In the genomic region with DNA sequence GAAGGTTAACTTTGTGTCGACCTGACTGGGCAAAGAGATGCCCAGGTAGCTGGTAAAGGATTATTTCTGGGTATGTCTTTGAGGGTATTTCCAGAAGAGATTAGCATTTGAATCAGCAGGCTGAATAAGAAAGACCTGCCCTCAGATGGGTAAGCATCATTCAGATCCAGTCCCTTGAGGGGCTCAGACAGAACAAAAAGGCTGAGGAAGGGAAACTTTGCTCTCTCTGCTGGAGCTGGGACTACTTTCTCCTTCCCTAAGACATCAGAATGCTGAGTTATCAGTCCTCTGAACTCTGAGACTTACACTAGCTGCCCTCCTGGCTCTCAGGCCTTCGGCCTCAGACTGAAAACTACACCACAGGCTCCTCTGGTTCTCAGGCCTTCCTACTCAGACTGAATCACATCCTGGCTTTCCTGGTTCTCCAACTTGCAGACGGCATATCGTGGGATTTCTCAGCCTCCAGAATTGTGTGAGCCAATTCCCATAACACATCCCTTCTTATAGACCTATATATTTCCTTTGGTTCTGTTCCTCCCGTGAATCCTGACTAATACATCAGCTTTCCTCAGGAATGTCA, we compare ENCODE assay signal across 15 cellular contexts.
DNase-seq lines count a peak whose midpoint lies in the region; ATAC-seq and TF ChIP-seq lines count a peak whose summit lies in the region.
"Had no signal": no experiment of that assay in that cellular context is flagged by ENCODE, and none has a peak within 500 bp of the region (broad histone marks: within the 10 kb centered on the region; RNA-seq: fewer than 3 reads in every experiment).

No MANE protein-coding gene starts in this region.

- ATAC-seq in GM19328 (IDR thresholded peaks at IDR 0.05; ENCODE audit: unreplicated experiment) = no peak
- no peak for ATAC-seq in sciatic nerve
- ATAC-seq: stimulated activated naive CD8-positive, alpha-beta T cell treated with anti-CD3 and anti-CD28 coated beads, Interleukin-15, amount 100 ng/mL, for 72 hours had no signal

- H4K8ac ChIP-seq in neuronal stem cell (ENCODE audit: low read depth, low read length) = no peak overlapping the region

- no peak overlapping the region for H2BK12ac ChIP-seq in neuronal stem cell (ENCODE audit: low read length)

- H3K36me3 ChIP-seq in SK-N-SH (replicated peaks in 1 of 2; ENCODE audit: control insufficient read depth in 1 of 2, insufficient read depth in 2 of 2, low read length in 1 of 2) (no peaks in the 10 kb centered on the region), esophagus muscularis mucosa (no peaks in the 10 kb centered on the region), neuronal stem cell (replicated peaks in 1 of 2; ENCODE audit: control insufficient read depth in 2 of 2, insufficient read depth in 2 of 2, low read length in 2 of 2) (no peaks in the 10 kb centered on the region), A673 (ENCODE audit: insufficient read depth, low read length, poor library complexity, severe bottlenecking) (no peaks in the 10 kb centered on the region)
- H3K36me3 ChIP-seq: BLaER1 treated with 17β-estradiol and CSF1 and Interleukin-3, amounts not matched to agents 10 nM and 100 nM; vagina had no signal

- H3K4me2 ChIP-seq in SK-N-SH = no peak overlapping the region
- H3K4me2 ChIP-seq in neuronal stem cell (ENCODE audit: insufficient read depth, low read length, poor library complexity, severe bottlenecking) = no peak overlapping the region
- H3K4me2 ChIP-seq: BLaER1 treated with 17β-estradiol and CSF1 and Interleukin-3, amounts not matched to agents 10 nM and 100 nM had no signal

- no peak overlapping the region for H2BK120ac ChIP-seq in neuronal stem cell (ENCODE audit: low read depth, low read length)

- H3F3A ChIP-seq in SK-N-SH (replicated peaks; ENCODE audit: insufficient read depth) = peaks cover 8% of the 10 kb centered on the region

- no peak overlapping the region for H2BK15ac ChIP-seq in neuronal stem cell (ENCODE audit: low read length)

- no peak overlapping the region for H3K4ac ChIP-seq in neuronal stem cell (ENCODE audit: low read length)

- TF ChIP-seq CTCF in SK-N-SH (IDR thresholded peaks at IDR 0.05) (no peak), esophagus muscularis mucosa (IDR thresholded peaks at IDR 0.05) (no peak), A673 (conservative IDR thresholded peaks at IDR 0.05; ENCODE audit: low read depth, low read length) (no peak)

- H2AK5ac ChIP-seq in neuronal stem cell (ENCODE audit: low read depth, low read length) = no peak overlapping the region

- TF ChIP-seq EP300 in SK-N-SH (IDR thresholded peaks at IDR 0.05; ENCODE audit: borderline replicate concordance in 1 of 2, low read depth in 1 of 2, low read length in 1 of 2) (no peak), esophagus muscularis mucosa (IDR thresholded peaks at IDR 0.05) (no peak)

- H3K79me2 ChIP-seq in SK-N-SH (ENCODE audit: insufficient read depth) = no peaks in the 10 kb centered on the region

- H3K9ac ChIP-seq in SK-N-SH (peak overlapping the region; percentile 1; the same call in 1 of the 2 replicates), neuronal stem cell (ENCODE audit: low read depth, low read length, poor library complexity) (no peak overlapping the region)
- H3K9ac ChIP-seq: BLaER1 treated with 17β-estradiol and CSF1 and Interleukin-3, amounts not matched to agents 10 nM and 100 nM had no signal

- TF ChIP-seq RAD21 in SK-N-SH (IDR thresholded peaks at IDR 0.05; ENCODE audit: low read length) = no peak

- H4K91ac ChIP-seq in neuronal stem cell (ENCODE audit: low read depth, low read length, poor library complexity) = no peak overlapping the region

- no peak overlapping the region for H3K4me3 ChIP-seq in SK-N-SH (ENCODE audit: low read depth in 2 of 2, low read length in 1 of 2)
- no peak overlapping the region for H3K4me3 ChIP-seq in esophagus muscularis mucosa
- H3K4me3 ChIP-seq in neuronal stem cell (ENCODE audit: low read length in 2 of 2) = no peak overlapping the region
- no peak overlapping the region for H3K4me3 ChIP-seq in A673 (ENCODE audit: low read depth, low read length, poor library complexity, severe bottlenecking)
- H3K4me3 ChIP-seq: BLaER1 treated with 17β-estradiol and CSF1 and Interleukin-3, amounts not matched to agents 10 nM and 100 nM; dorsolateral prefrontal cortex; vagina had no signal

- H2BK5ac ChIP-seq in neuronal stem cell (ENCODE audit: low read length) = no peak overlapping the region

- POLR2A ChIA-PET in SK-N-SH (lab: Yijun Ruan, JAX) (no interaction called here), A673 (lab: Charles Lee; ENCODE audit: low non-redundant PET) (no interaction called here)

- no peak overlapping the region for H3K23ac ChIP-seq in neuronal stem cell (ENCODE audit: low read depth, low read length, poor library complexity)

- H3K79me1 ChIP-seq in neuronal stem cell (ENCODE audit: low read depth, low read length) = no peaks in the 10 kb centered on the region

- peaks cover 3 to 5% of the 10 kb centered on the region in 2 experiments; a peak in 2 of 4 replicates for H3K4me1 ChIP-seq in SK-N-SH (ENCODE audit: control insufficient read depth in 1 of 2, insufficient read depth in 2 of 2, low read depth in 1 of 2, low read length in 1 of 2)
- H3K4me1 ChIP-seq in esophagus muscularis mucosa = no peaks in the 10 kb centered on the region
- H3K4me1 ChIP-seq in neuronal stem cell (ENCODE audit: control insufficient read depth in 2 of 2, insufficient read depth in 1 of 2, low read depth in 1 of 2, low read length in 2 of 2) = peaks cover 5 to 17% of the 10 kb centered on the region in 2 donors
- H3K4me1 ChIP-seq in A673 (ENCODE audit: insufficient read depth, low read length, poor library complexity, severe bottlenecking) = no peaks in the 10 kb centered on the region
- H3K4me1 ChIP-seq: BLaER1 treated with 17β-estradiol and CSF1 and Interleukin-3, amounts not matched to agents 10 nM and 100 nM; vagina had no signal

- H3K9me3 ChIP-seq in SK-N-SH = no peaks in the 10 kb centered on the region
- no peaks in the 10 kb centered on the region for H3K9me3 ChIP-seq in esophagus muscularis mucosa
- H3K9me3 ChIP-seq in neuronal stem cell (replicated peaks in 1 of 2; ENCODE audit: control insufficient read depth in 2 of 2, insufficient read depth in 1 of 2, low read depth in 1 of 2, low read length in 2 of 2) = peaks cover 0 to 1% of the 10 kb centered on the region in 2 donors
- no peaks in the 10 kb centered on the region for H3K9me3 ChIP-seq in A673 (ENCODE audit: low read depth, low read length, poor library complexity, severe bottlenecking)
- H3K9me3 ChIP-seq: BLaER1 treated with 17β-estradiol and CSF1 and Interleukin-3, amounts not matched to agents 10 nM and 100 nM; vagina had no signal

- TF ChIP-seq POLR2A in esophagus muscularis mucosa (IDR thresholded peaks at IDR 0.05; ENCODE audit: low read depth) = no peak

- 57% methylated on average over 5 of the region's 5 CpGs for whole genome bisulfite sequencing in SK-N-SH (ENCODE audit: low lambda C conversion rate)
- WGBS in esophagus muscularis mucosa = 83% methylated on average over 5 of the region's 5 CpGs
- no CpG with 5 or more reads among the region's 5 CpGs for WGBS in neuronal stem cell (ENCODE audit: extremely low coverage in 2 of 2, insufficient read length in 2 of 2, insufficient replicate concordance in 1 of 2), 2 donors

- H3K18ac ChIP-seq in neuronal stem cell (ENCODE audit: low read length) = no peak overlapping the region

- H3K14ac ChIP-seq in neuronal stem cell (ENCODE audit: low read length) = no peak overlapping the region

- H3K27me3 ChIP-seq in SK-N-SH (ENCODE audit: insufficient read depth) (no peaks in the 10 kb centered on the region), esophagus muscularis mucosa (no peaks in the 10 kb centered on the region), neuronal stem cell (ENCODE audit: control insufficient read depth in 3 of 3, insufficient read depth in 3 of 3, low read depth in 1 of 3, low read length in 3 of 3) (no peaks in the 10 kb centered on the region), A673 (replicated peaks; ENCODE audit: insufficient read depth, low read depth, low read length, poor library complexity) (no peaks in the 10 kb centered on the region)
- H3K27me3 ChIP-seq: BLaER1 treated with 17β-estradiol and CSF1 and Interleukin-3, amounts not matched to agents 10 nM and 100 nM; dorsolateral prefrontal cortex; vagina had no signal

- no peaks in the 10 kb centered on the region for H4K20me1 ChIP-seq in SK-N-SH (ENCODE audit: insufficient read depth)
- H4K20me1 ChIP-seq: BLaER1 treated with 17β-estradiol and CSF1 and Interleukin-3, amounts not matched to agents 10 nM and 100 nM had no signal

- intact Hi-C loops in esophagus muscularis mucosa (cut with DNase I) = no loop called here
- intact Hi-C loops in A673 (cut with micrococcal nuclease; ENCODE audit: unreplicated experiment) = no loop called here
- intact Hi-C loops in sciatic nerve (cut with DNase I) = no loop called here

- H3K27ac ChIP-seq in SK-N-SH (ENCODE audit: low read depth in 2 of 2, low read length in 1 of 2) (peak overlapping the region in 1 of 2 experiments; percentile 54; a peak in 2 of 4 replicates), esophagus muscularis mucosa (replicated peaks in 1 of 4) (no peak overlapping the region), neuronal stem cell (replicated peaks; ENCODE audit: low read length) (peak overlapping the region; percentile 7), A673 (ENCODE audit: low read depth, low read length, poor library complexity, severe bottlenecking) (no peak overlapping the region)
- H3K27ac ChIP-seq: BLaER1 treated with 17β-estradiol and CSF1 and Interleukin-3, amounts not matched to agents 10 nM and 100 nM; vagina had no signal

- CTCF ChIA-PET in SK-N-SH (lab: Yijun Ruan, JAX) = no interaction called here
- CTCF ChIA-PET in A673 (lab: Charles Lee) = no interaction called here

- no peaks in the 10 kb centered on the region for H3K9me2 ChIP-seq in SK-N-SH

- DNase-seq in GM04503 (ENCODE audit: low read depth) = peak; percentile 27
- DNase-seq in SK-N-SH = no peak
- peak; percentile 70 for DNase-seq in esophagus muscularis mucosa (ENCODE audit: extremely low spot score)
- no peak for DNase-seq in neuronal stem cell (ENCODE audit: low spot score)
- no peak for DNase-seq in A673 (ENCODE audit: low spot score)
- no peak for DNase-seq in activated CD4-positive, alpha-beta T cell treated with anti-CD3 and anti-CD28 coated beads, Interleukin-2, amount 50 U/mL, for 48 hours
- DNase-seq in sciatic nerve (ENCODE audit: low spot score) = no peak
- DNase-seq: activated CD4-positive, alpha-beta memory T cell treated with anti-CD3 and anti-CD28 coated beads, Interleukin-2, amount 10 ng/mL, durations not matched to agents 7 days and 5 days; amniotic stem cell; NCI-H1417 treated with DMSO at 0.1 percent for 48 hours; stimulated activated naive CD8-positive, alpha-beta T cell treated with anti-CD3 and anti-CD28 coated beads, Interleukin-15, amount 100 ng/mL, for 72 hours had no signal

- no TSS peak for BruUV-seq in A673 (replicated peaks; lab: Mats Ljungman, UMichigan)

- peak overlapping the region; percentile 72; the same call in 1 of the 2 replicates for H2AFZ ChIP-seq in SK-N-SH (ENCODE audit: low read depth)
- H2AFZ ChIP-seq in neuronal stem cell (ENCODE audit: low read length) = peak overlapping the region; percentile 18

TF ChIP-seq in SK-N-SH, 30 proteins besides CTCF, POLR2A, EP300 and RAD21 (continues in another document):
- TF ChIP-seq RFX5 (IDR thresholded peaks at IDR 0.05; ENCODE audit: low read length) (no peak), YY1 (IDR thresholded peaks at IDR 0.05; ENCODE audit: low read depth) (no peak), RXRA (IDR thresholded peaks at IDR 0.05; ENCODE audit: borderline replicate concordance, low read depth) (no peak)

Comparison
In these comparisons a context has a peak if more than half of its experiments do, and no peak if none do; other contexts are left out.
1. DNase-seq: peak in GM04503 (single experiment) and esophagus muscularis mucosa (single experiment); none in SK-N-SH (single experiment), neuronal stem cell (single experiment), A673 (single experiment), activated CD4-positive, alpha-beta T cell treated with anti-CD3 and anti-CD28 coated beads, Interleukin-2, amount 50 U/mL, for 48 hours (0 of 2) and sciatic nerve (single experiment).